24 cellular contexts compared by ENCODE assay signal in genomic region chr5:102243213-102243612, GRCh38. TPM values are rescaled to one million over a fixed set of nuclear protein-coding genes. Genes with fewer than 3 reads are reported as not detected.
DNase-seq lines count a peak whose midpoint lies in the region; ATAC-seq and TF ChIP-seq lines count a peak whose summit lies in the region.
"Had no signal": no experiment of that assay in that cellular context is flagged by ENCODE, and none has a peak within 500 bp of the region (broad histone marks: within the 10 kb centered on the region; RNA-seq: fewer than 3 reads in every experiment).

No MANE protein-coding gene starts in this region.

- no peaks in the 10 kb centered on the region for H3K4me1 ChIP-seq in left lung
- no peaks in the 10 kb centered on the region for H3K4me1 ChIP-seq in lung (ENCODE audit: control insufficient read depth in 2 of 2, insufficient read depth in 2 of 2, low read length in 2 of 2)
- H3K4me1 ChIP-seq: A549; BE2C; BLaER1 treated with 17β-estradiol and CSF1 and Interleukin-3, amounts not matched to agents 10 nM and 100 nM had no signal

- H3K4me3 Mint-ChIP-seq in natural killer cell = no peak overlapping the region
- no peak overlapping the region for H3K4me3 Mint-ChIP-seq in natural killer cell treated with Interleukin-12 subunit alpha and Interleukin-12 subunit beta and Interleukin-15 and Interleukin-18, amount 100 ng/mL, for 72 hours
- H3K4me3 Mint-ChIP-seq: CD14-positive monocyte; CD4-positive, alpha-beta T cell; CD8-positive, alpha-beta memory T cell had no signal

- intact Hi-C loops in natural killer cell (cut with micrococcal nuclease) = no loop called here
- intact Hi-C loops in left lung (cut with DNase I) = no loop called here

- H3K4me3 ChIP-seq in left lung = no peak overlapping the region
- H3K4me3 ChIP-seq in lung = no peak overlapping the region
- H3K4me3 ChIP-seq: A549; BLaER1 treated with 17β-estradiol and CSF1 and Interleukin-3, amounts not matched to agents 10 nM and 100 nM; GM12878; GM23248 had no signal

- H3K9me3 ChIP-seq in left lung (no peaks in the 10 kb centered on the region), lung (ENCODE audit: control insufficient read depth in 2 of 2, insufficient read depth in 1 of 2, low read length in 1 of 2) (peaks cover 0 to 2% of the 10 kb centered on the region in 2 donors)
- H3K9me3 ChIP-seq: A549, BE2C had no signal

- peak overlapping the region; percentile 45 to 77 for H3K27ac ChIP-seq in left lung
- no peak overlapping the region for H3K27ac ChIP-seq in lung (ENCODE audit: low read depth in 1 of 2, low read length in 1 of 2)
- H3K27ac ChIP-seq: A549; BLaER1 treated with 17β-estradiol and CSF1 and Interleukin-3, amounts not matched to agents 10 nM and 100 nM; GM23248 had no signal

- H3K27me3 Mint-ChIP-seq in natural killer cell (ENCODE audit: low read depth in 2 of 2) = no peaks in the 10 kb centered on the region
- no peaks in the 10 kb centered on the region for H3K27me3 Mint-ChIP-seq in natural killer cell treated with Interleukin-12 subunit alpha and Interleukin-12 subunit beta and Interleukin-15 and Interleukin-18, amount 100 ng/mL, for 72 hours
- H3K27me3 Mint-ChIP-seq: CD4-positive, alpha-beta T cell; CD8-positive, alpha-beta memory T cell had no signal

- H3K36me3 Mint-ChIP-seq in natural killer cell = peaks cover 14% of the 10 kb centered on the region
- peaks cover 12% of the 10 kb centered on the region for H3K36me3 Mint-ChIP-seq in natural killer cell treated with Interleukin-12 subunit alpha and Interleukin-12 subunit beta and Interleukin-15 and Interleukin-18, amount 100 ng/mL, for 72 hours

- TF ChIP-seq CTCF in natural killer cell (IDR thresholded peaks at IDR 0.05) = no peak
- no peak for TF ChIP-seq CTCF in left lung (IDR thresholded peaks at IDR 0.05)
- no peak for TF ChIP-seq CTCF in lung (IDR thresholded peaks at IDR 0.05; ENCODE audit: control extremely low read depth, extremely low read depth)

- DNase-seq in natural killer cell (no peak), left lung (no peak), lung (ENCODE audit: low spot score) (no peak), superior temporal gyrus (ENCODE audit: extremely low spot score) (no peak), SW480 (ENCODE audit: low spot score) (no peak)
- no peak for DNase-seq in natural killer cell treated with Interleukin-12 subunit alpha and Interleukin-12 subunit beta and Interleukin-15 and Interleukin-18, amount 100 ng/mL, for 72 hours (ENCODE audit: low spot score)
- DNase-seq: 8988T; ACHN; AML-193; BE2C; CD4-positive, alpha-beta T cell; CD8-positive, alpha-beta memory T cell; DMS 273 treated with DMSO at 0.1 percent for 48 hours; DMS79; EL; GDM1; GM23248; H7; HCEC 1CT had no signal

- no peak for ATAC-seq in natural killer cell
- ATAC-seq in natural killer cell treated with Interleukin-12 subunit alpha and Interleukin-12 subunit beta and Interleukin-15 and Interleukin-18, amount 100 ng/mL, for 72 hours = no peak
- peak; percentile 49 for ATAC-seq in left lung
- ATAC-seq in lung (ENCODE audit: insufficient read depth, low FRiP score) = peak; percentile 38
- no peak for ATAC-seq in HG03439 (IDR thresholded peaks at IDR 0.05; ENCODE audit: unreplicated experiment)
- ATAC-seq: A549 had no signal

- 72 to 74% methylated on average over 4 of the region's 4 CpGs for WGBS in lung, 2 donors

- H3K36me3 ChIP-seq in left lung (peaks cover 0 to 11% of the 10 kb centered on the region in 2 donors), lung (ENCODE audit: control insufficient read depth in 2 of 2, insufficient read depth in 2 of 2, low read length in 2 of 2) (no peaks in the 10 kb centered on the region)
- H3K36me3 ChIP-seq: BE2C; BLaER1 treated with 17β-estradiol and CSF1 and Interleukin-3, amounts not matched to agents 10 nM and 100 nM had no signal

- H3K4me1 Mint-ChIP-seq in natural killer cell = peaks cover 28 to 51% of the 10 kb centered on the region in 2 donors
- H3K4me1 Mint-ChIP-seq in natural killer cell treated with Interleukin-12 subunit alpha and Interleukin-12 subunit beta and Interleukin-15 and Interleukin-18, amount 100 ng/mL, for 72 hours (ENCODE audit: low read depth in 2 of 2) = peaks cover 5 to 8% of the 10 kb centered on the region in 2 donors
- H3K4me1 Mint-ChIP-seq: CD14-positive monocyte; CD8-positive, alpha-beta memory T cell had no signal

- H3K27me3 ChIP-seq in left lung (no peaks in the 10 kb centered on the region), lung (ENCODE audit: control insufficient read depth, insufficient read depth) (no peaks in the 10 kb centered on the region)
- H3K27me3 ChIP-seq: BE2C; BLaER1 treated with 17β-estradiol and CSF1 and Interleukin-3, amounts not matched to agents 10 nM and 100 nM had no signal

- H3K9me3 Mint-ChIP-seq in natural killer cell = no peaks in the 10 kb centered on the region
- H3K9me3 Mint-ChIP-seq in natural killer cell treated with Interleukin-12 subunit alpha and Interleukin-12 subunit beta and Interleukin-15 and Interleukin-18, amount 100 ng/mL, for 72 hours = no peaks in the 10 kb centered on the region
- H3K9me3 Mint-ChIP-seq: CD4-positive, alpha-beta T cell had no signal

- peak overlapping the region; percentile 57 to 82 for H3K27ac Mint-ChIP-seq in natural killer cell
- H3K27ac Mint-ChIP-seq in natural killer cell treated with Interleukin-12 subunit alpha and Interleukin-12 subunit beta and Interleukin-15 and Interleukin-18, amount 100 ng/mL, for 72 hours = no peak overlapping the region
- H3K27ac Mint-ChIP-seq: CD4-positive, alpha-beta T cell had no signal

RNA-seq across cellular contexts. Expression of gene SLCO4C1, which starts 52.9 kb away (rescaled TPM):
- total RNA-seq in natural killer cell (10 to 100 TPM; 30.9 to 44.7 (median 31.2) TPM), left lung (10 to 100 TPM; 27.4 to 39.8 TPM), lung (10 to 100 TPM; 18.8 to 26.5 TPM)
- 1 to 10 TPM; 1.1 to 7.4 TPM for total RNA-seq in natural killer cell treated with Interleukin-12 subunit alpha and Interleukin-12 subunit beta and Interleukin-15 and Interleukin-18, amount 100 ng/mL, for 72 hours
- polyA plus RNA-seq in lung = 1 to 10 TPM; 3.8 to 4.5 TPM
- total RNA-seq: GM23248 had no signal
- polyA plus RNA-seq: GM23248 had no signal

Comparison
In these comparisons a context has a peak if more than half of its experiments do, and no peak if none do; other contexts are left out.
1. H3K27ac Mint-ChIP-seq: peak in natural killer cell (2 of 2); none in natural killer cell treated with Interleukin-12 subunit alpha and Interleukin-12 subunit beta and Interleukin-15 and Interleukin-18, amount 100 ng/mL, for 72 hours (0 of 2).
2. ATAC-seq: peak in left lung (single experiment) and lung (single experiment); none in natural killer cell (0 of 3), natural killer cell treated with Interleukin-12 subunit alpha and Interleukin-12 subunit beta and Interleukin-15 and Interleukin-18, amount 100 ng/mL, for 72 hours (0 of 2) and HG03439 (single experiment).
3. H3K27ac ChIP-seq: peak in left lung (2 of 2); none in lung (0 of 2).